1 cellular context compared by ENCODE assay signal in the genomic region with DNA sequence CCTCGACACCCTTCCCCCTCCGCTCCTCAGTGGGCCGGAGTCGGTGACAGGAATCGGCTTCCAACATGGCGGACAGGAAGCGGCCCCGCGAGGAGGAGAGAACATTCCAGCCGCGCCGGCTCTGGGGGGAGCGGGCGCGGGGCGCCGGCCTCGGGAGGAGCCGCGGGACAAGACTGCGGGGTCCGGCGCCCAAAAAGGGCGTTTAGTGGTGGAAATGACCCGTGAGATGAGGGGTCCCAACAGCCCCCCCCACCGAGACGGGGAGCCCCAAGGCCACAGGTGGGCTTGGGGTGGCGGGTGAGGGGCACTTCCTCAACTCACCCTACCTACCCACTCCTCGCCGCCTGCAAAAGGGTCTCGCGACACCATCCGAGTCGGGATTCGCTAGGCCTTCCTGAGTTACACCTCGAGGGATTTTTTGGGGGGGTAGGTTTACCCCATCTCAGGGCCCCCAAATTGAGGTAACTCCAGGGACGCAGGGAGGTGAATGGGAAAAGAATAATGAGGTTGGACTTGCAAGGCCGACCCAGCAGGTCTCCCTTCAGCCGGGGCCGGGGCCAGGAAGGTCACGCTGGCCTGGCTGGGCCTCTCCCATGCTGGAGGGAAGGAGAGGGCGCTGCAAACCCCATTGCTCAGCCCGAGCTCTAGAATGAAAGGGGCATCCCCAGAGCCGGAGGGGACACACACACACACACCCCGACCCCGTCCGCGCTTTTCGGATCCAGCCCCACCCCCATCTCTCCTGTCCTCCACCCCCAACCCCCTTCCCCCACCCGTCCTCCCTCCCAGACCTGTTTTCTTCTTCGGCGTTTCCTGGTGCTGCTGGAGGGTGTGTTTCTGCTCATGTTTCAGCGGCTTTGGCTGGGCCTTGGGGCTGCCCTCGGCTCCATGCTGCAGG.
TF ChIP-seq lines count a peak whose summit lies in the region.

No MANE protein-coding gene starts in this region.

TF ChIP-seq in HepG2, 621 proteins besides CTCF, POLR2A, EP300 and RAD21 (continues in another document):
- TF ChIP-seq GTF3A (CRISPR knock-in tag; conservative IDR thresholded peaks at IDR 0.05) (no peak), ZNF749 (CRISPR knock-in tag; IDR thresholded peaks at IDR 0.05; ENCODE audit: borderline replicate concordance) (no peak), IKZF1 (IDR thresholded peaks at IDR 0.05) (no peak), ZNF879 (CRISPR knock-in tag; IDR thresholded peaks at IDR 0.05) (no peak), ZFYVE20 (CRISPR knock-in tag; IDR thresholded peaks at IDR 0.05; ENCODE audit: borderline replicate concordance, low read depth) (no peak), ZNF253 (CRISPR knock-in tag; IDR thresholded peaks at IDR 0.05; ENCODE audit: borderline replicate concordance) (no peak), KAT2B (IDR thresholded peaks at IDR 0.05; ENCODE audit: borderline replicate concordance, low read depth, low read length) (no peak), DMAP1 (CRISPR knock-in tag; IDR thresholded peaks at IDR 0.05) (peak; percentile 51; the same call in 1 of the 2 replicates), TGIF2 (CRISPR knock-in tag; IDR thresholded peaks at IDR 0.05) (0 out of 2 replicates have a peak, but pooled peaks have one; percentile 2), DNMT3B (CRISPR knock-in tag; conservative IDR thresholded peaks at IDR 0.05) (no peak), NCOR1 (IDR thresholded peaks at IDR 0.05; ENCODE audit: borderline replicate concordance, low read length) (no peak), ETV5 (CRISPR knock-in tag; IDR thresholded peaks at IDR 0.05; ENCODE audit: borderline replicate concordance) (peak; percentile 40; the same call in 1 of the 2 replicates), MTF2 (CRISPR knock-in tag; IDR thresholded peaks at IDR 0.05; ENCODE audit: borderline replicate concordance) (peak; percentile 5; the same call in 1 of the 2 replicates), ZNF678 (CRISPR knock-in tag; IDR thresholded peaks at IDR 0.05) (no peak), KDM5B (CRISPR knock-in tag; IDR thresholded peaks at IDR 0.05; ENCODE audit: borderline replicate concordance) (peak; percentile 21), GZF1 (CRISPR knock-in tag; IDR thresholded peaks at IDR 0.05) (no peak), ZNF264 (CRISPR knock-in tag; IDR thresholded peaks at IDR 0.05) (no peak), ZNF225 (CRISPR knock-in tag; IDR thresholded peaks at IDR 0.05) (peak; percentile 74; the same call in 1 of the 2 replicates), ERF (CRISPR knock-in tag; IDR thresholded peaks at IDR 0.05) (no peak), MAFF (IDR thresholded peaks at IDR 0.05; ENCODE audit: low read depth, low read length) (no peak)
- TF ChIP-seq, protein P1, sequence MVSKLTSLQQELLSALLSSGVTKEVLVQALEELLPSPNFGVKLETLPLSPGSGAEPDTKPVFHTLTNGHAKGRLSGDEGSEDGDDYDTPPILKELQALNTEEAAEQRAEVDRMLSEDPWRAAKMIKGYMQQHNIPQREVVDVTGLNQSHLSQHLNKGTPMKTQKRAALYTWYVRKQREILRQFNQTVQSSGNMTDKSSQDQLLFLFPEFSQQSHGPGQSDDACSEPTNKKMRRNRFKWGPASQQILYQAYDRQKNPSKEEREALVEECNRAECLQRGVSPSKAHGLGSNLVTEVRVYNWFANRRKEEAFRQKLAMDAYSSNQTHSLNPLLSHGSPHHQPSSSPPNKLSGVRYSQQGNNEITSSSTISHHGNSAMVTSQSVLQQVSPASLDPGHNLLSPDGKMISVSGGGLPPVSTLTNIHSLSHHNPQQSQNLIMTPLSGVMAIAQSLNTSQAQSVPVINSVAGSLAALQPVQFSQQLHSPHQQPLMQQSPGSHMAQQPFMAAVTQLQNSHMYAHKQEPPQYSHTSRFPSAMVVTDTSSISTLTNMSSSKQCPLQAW (CRISPR knock-in tag; IDR thresholded peaks at IDR 0.05) = no peak
- TF ChIP-seq, protein P2, sequence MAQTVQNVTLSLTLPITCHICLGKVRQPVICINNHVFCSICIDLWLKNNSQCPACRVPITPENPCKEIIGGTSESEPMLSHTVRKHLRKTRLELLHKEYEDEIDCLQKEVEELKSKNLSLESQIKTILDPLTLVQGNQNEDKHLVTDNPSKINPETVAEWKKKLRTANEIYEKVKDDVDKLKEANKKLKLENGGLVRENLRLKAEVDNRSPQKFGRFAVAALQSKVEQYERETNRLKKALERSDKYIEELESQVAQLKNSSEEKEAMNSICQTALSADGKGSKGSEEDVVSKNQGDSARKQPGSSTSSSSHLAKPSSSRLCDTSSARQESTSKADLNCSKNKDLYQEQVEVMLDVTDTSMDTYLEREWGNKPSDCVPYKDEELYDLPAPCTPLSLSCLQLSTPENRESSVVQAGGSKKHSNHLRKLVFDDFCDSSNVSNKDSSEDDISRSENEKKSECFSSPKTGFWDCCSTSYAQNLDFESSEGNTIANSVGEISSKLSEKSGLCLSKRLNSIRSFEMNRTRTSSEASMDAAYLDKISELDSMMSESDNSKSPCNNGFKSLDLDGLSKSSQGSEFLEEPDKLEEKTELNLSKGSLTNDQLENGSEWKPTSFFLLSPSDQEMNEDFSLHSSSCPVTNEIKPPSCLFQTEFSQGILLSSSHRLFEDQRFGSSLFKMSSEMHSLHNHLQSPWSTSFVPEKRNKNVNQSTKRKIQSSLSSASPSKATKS (CRISPR knock-in tag; IDR thresholded peaks at IDR 0.05) = no peak
- TF ChIP-seq, protein P3, sequence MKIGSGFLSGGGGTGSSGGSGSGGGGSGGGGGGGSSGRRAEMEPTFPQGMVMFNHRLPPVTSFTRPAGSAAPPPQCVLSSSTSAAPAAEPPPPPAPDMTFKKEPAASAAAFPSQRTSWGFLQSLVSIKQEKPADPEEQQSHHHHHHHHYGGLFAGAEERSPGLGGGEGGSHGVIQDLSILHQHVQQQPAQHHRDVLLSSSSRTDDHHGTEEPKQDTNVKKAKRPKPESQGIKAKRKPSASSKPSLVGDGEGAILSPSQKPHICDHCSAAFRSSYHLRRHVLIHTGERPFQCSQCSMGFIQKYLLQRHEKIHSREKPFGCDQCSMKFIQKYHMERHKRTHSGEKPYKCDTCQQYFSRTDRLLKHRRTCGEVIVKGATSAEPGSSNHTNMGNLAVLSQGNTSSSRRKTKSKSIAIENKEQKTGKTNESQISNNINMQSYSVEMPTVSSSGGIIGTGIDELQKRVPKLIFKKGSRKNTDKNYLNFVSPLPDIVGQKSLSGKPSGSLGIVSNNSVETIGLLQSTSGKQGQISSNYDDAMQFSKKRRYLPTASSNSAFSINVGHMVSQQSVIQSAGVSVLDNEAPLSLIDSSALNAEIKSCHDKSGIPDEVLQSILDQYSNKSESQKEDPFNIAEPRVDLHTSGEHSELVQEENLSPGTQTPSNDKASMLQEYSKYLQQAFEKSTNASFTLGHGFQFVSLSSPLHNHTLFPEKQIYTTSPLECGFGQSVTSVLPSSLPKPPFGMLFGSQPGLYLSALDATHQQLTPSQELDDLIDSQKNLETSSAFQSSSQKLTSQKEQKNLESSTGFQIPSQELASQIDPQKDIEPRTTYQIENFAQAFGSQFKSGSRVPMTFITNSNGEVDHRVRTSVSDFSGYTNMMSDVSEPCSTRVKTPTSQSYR (CRISPR knock-in tag; IDR thresholded peaks at IDR 0.05; ENCODE audit: borderline replicate concordance) = peak; percentile 67; the same call in 1 of the 2 replicates
- TF ChIP-seq, protein P4, sequence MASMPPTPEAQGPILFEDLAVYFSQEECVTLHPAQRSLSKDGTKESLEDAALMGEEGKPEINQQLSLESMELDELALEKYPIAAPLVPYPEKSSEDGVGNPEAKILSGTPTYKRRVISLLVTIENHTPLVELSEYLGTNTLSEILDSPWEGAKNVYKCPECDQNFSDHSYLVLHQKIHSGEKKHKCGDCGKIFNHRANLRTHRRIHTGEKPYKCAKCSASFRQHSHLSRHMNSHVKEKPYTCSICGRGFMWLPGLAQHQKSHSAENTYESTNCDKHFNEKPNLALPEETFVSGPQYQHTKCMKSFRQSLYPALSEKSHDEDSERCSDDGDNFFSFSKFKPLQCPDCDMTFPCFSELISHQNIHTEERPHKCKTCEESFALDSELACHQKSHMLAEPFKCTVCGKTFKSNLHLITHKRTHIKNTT (CRISPR knock-in tag; IDR thresholded peaks at IDR 0.05) = no peak
- TF ChIP-seq, protein P5, sequence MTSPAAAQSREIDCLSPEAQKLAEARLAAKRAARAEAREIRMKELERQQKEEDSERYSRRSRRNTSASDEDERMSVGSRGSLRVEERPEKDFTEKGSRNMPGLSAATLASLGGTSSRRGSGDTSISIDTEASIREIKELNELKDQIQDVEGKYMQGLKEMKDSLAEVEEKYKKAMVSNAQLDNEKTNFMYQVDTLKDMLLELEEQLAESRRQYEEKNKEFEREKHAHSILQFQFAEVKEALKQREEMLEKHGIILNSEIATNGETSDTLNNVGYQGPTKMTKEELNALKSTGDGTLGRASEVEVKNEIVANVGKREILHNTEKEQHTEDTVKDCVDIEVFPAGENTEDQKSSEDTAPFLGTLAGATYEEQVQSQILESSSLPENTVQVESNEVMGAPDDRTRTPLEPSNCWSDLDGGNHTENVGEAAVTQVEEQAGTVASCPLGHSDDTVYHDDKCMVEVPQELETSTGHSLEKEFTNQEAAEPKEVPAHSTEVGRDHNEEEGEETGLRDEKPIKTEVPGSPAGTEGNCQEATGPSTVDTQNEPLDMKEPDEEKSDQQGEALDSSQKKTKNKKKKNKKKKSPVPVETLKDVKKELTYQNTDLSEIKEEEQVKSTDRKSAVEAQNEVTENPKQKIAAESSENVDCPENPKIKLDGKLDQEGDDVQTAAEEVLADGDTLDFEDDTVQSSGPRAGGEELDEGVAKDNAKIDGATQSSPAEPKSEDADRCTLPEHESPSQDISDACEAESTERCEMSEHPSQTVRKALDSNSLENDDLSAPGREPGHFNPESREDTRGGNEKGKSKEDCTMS (CRISPR knock-in tag; conservative IDR thresholded peaks at IDR 0.05) = no peak
- TF ChIP-seq, protein P6, sequence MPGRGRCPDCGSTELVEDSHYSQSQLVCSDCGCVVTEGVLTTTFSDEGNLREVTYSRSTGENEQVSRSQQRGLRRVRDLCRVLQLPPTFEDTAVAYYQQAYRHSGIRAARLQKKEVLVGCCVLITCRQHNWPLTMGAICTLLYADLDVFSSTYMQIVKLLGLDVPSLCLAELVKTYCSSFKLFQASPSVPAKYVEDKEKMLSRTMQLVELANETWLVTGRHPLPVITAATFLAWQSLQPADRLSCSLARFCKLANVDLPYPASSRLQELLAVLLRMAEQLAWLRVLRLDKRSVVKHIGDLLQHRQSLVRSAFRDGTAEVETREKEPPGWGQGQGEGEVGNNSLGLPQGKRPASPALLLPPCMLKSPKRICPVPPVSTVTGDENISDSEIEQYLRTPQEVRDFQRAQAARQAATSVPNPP (CRISPR knock-in tag; IDR thresholded peaks at IDR 0.05) = no peak
- TF ChIP-seq, protein P7, sequence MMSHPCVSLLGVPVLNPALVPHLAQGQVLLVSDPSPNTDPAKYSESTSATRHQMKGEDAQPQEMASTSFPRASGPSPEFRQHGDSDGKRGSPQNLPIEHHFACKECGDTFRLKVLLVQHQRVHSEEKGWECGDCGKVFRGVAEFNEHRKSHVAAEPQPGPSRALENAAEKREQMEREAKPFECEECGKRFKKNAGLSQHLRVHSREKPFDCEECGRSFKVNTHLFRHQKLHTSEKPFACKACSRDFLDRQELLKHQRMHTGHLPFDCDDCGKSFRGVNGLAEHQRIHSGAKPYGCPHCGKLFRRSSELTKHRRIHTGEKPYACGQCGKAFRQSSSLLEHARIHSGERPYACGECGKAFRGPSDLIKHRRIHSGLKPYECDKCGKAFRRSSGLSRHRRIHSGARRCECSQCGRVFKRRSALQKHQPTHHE (CRISPR knock-in tag; IDR thresholded peaks at IDR 0.05; ENCODE audit: borderline replicate concordance) = 0 out of 2 replicates have a peak, but pooled peaks have one; percentile 50
- TF ChIP-seq, protein P8, sequence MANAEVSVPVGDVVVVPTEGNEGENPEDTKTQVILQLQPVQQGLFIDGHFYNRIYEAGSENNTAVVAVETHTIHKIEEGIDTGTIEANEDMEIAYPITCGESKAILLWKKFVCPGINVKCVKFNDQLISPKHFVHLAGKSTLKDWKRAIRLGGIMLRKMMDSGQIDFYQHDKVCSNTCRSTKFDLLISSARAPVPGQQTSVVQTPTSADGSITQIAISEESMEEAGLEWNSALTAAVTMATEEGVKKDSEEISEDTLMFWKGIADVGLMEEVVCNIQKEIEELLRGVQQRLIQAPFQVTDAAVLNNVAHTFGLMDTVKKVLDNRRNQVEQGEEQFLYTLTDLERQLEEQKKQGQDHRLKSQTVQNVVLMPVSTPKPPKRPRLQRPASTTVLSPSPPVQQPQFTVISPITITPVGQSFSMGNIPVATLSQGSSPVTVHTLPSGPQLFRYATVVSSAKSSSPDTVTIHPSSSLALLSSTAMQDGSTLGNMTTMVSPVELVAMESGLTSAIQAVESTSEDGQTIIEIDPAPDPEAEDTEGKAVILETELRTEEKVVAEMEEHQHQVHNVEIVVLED (CRISPR knock-in tag; IDR thresholded peaks at IDR 0.05; ENCODE audit: borderline replicate concordance) = no peak
- TF ChIP-seq, protein P9, sequence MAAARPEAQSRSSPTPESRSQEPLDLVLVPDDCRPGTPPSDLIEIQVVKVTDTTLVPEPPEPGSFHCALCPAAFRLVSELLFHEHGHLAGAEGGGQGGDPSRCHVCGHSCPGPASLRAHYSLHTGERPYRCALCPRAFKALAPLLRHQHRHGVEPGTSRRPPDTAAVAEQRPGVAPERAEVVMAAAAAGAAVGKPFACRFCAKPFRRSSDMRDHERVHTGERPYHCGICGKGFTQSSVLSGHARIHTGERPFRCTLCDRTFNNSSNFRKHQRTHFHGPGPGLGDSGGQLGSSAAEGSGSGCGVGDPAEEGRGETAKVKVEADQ (CRISPR knock-in tag; IDR thresholded peaks at IDR 0.05; ENCODE audit: borderline replicate concordance) = no peak
- TF ChIP-seq, protein P10, sequence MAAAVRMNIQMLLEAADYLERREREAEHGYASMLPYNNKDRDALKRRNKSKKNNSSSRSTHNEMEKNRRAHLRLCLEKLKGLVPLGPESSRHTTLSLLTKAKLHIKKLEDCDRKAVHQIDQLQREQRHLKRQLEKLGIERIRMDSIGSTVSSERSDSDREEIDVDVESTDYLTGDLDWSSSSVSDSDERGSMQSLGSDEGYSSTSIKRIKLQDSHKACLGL (CRISPR knock-in tag; IDR thresholded peaks at IDR 0.05) = no peak
- TF ChIP-seq, protein P11, sequence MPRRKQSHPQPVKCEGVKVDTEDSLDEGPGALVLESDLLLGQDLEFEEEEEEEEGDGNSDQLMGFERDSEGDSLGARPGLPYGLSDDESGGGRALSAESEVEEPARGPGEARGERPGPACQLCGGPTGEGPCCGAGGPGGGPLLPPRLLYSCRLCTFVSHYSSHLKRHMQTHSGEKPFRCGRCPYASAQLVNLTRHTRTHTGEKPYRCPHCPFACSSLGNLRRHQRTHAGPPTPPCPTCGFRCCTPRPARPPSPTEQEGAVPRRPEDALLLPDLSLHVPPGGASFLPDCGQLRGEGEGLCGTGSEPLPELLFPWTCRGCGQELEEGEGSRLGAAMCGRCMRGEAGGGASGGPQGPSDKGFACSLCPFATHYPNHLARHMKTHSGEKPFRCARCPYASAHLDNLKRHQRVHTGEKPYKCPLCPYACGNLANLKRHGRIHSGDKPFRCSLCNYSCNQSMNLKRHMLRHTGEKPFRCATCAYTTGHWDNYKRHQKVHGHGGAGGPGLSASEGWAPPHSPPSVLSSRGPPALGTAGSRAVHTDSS (CRISPR knock-in tag; conservative IDR thresholded peaks at IDR 0.05) = no peak
- TF ChIP-seq, protein P12, sequence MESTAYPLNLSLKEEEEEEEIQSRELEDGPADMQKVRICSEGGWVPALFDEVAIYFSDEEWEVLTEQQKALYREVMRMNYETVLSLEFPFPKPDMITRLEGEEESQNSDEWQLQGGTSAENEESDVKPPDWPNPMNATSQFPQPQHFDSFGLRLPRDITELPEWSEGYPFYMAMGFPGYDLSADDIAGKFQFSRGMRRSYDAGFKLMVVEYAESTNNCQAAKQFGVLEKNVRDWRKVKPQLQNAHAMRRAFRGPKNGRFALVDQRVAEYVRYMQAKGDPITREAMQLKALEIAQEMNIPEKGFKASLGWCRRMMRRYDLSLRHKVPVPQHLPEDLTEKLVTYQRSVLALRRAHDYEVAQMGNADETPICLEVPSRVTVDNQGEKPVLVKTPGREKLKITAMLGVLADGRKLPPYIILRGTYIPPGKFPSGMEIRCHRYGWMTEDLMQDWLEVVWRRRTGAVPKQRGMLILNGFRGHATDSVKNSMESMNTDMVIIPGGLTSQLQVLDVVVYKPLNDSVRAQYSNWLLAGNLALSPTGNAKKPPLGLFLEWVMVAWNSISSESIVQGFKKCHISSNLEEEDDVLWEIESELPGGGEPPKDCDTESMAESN (CRISPR knock-in tag; conservative IDR thresholded peaks at IDR 0.05) = 0 out of 2 replicates have a peak, but pooled peaks have one; percentile 36
